Comparison of ENCODE assay signal across 11 cellular contexts in genomic region chr5:149583394-149583793, GRCh38. TPM values are rescaled to one million over a fixed set of nuclear protein-coding genes. Genes with fewer than 3 reads are reported as not detected.
DNase-seq lines count a peak whose midpoint lies in the region; ATAC-seq and TF ChIP-seq lines count a peak whose summit lies in the region.
"Had no signal": no experiment of that assay in that cellular context is flagged by ENCODE, and none has a peak within 500 bp of the region (broad histone marks: within the 10 kb centered on the region; RNA-seq: fewer than 3 reads in every experiment).

No MANE protein-coding gene starts in this region.

- no peak overlapping the region for H4K8ac ChIP-seq in trophoblast cell (ENCODE audit: low read depth, low read length)

- no peaks in the 10 kb centered on the region for H3K9me2 ChIP-seq in OCI-LY7 (ENCODE audit: insufficient read depth, low read length)

- intact Hi-C loops in OCI-LY7 (cut with micrococcal nuclease; ENCODE audit: unreplicated experiment): no loop called here

- POLR2A ChIA-PET in OCI-LY7 (lab: Charles Lee): interaction anchor here (1.0 to 1.3 kb wide), 3 partner anchors 11 to 15 kb away, joined by 3 to 4 read pairs (median 3); no protein-coding TSS in a partner anchor

- no peak overlapping the region for H3K4me3 ChIP-seq in Peyer's patch
- no peak overlapping the region for H3K4me3 ChIP-seq in trophoblast cell (ENCODE audit: low read depth, low read length)
- no peak overlapping the region for H3K4me3 ChIP-seq in OCI-LY7 (ENCODE audit: low read depth, low read length, poor library complexity, severe bottlenecking)

- no TSS peak for BruUV-seq in OCI-LY7 (replicated peaks; lab: Mats Ljungman, UMichigan)

- DNase-seq in Peyer's patch (no peak), globus pallidus (ENCODE audit: low spot score) (peak; percentile 92), trophoblast cell (no peak), cortex of kidney (lab: John Stamatoyannopoulos, UW) (no peak), OCI-LY7 (ENCODE audit: low spot score) (no peak)
- no peak for DNase-seq in activated effector memory CD4-positive, alpha-beta T cell treated with Interleukin-2 at 50 U/mL for 16 hours
- DNase-seq: CD4-positive, CD25-positive, alpha-beta regulatory T cell; NCI-H1048 had no signal

- H2BK120ac ChIP-seq in trophoblast cell (ENCODE audit: insufficient read depth, low read length, poor library complexity): peak overlapping the region; percentile 49

- H3K23ac ChIP-seq in trophoblast cell (ENCODE audit: low read length): no peak overlapping the region

- no peak overlapping the region for H2BK12ac ChIP-seq in trophoblast cell (ENCODE audit: low read length)

- peaks cover 12% of the 10 kb centered on the region for H3K79me1 ChIP-seq in trophoblast cell (ENCODE audit: low read length)

- H3K27ac ChIP-seq in C4-2B (peak overlapping the region; percentile 78), Peyer's patch (peak overlapping the region; percentile 11 to 94 (median 41)), trophoblast cell (ENCODE audit: low read depth, low read length) (no peak overlapping the region), OCI-LY7 (ENCODE audit: low read depth, low read length, poor library complexity, severe bottlenecking) (no peak overlapping the region)

- H3K4me2 ChIP-seq in trophoblast cell (ENCODE audit: low read length) (no peak overlapping the region), OCI-LY7 (ENCODE audit: low read length) (no peak overlapping the region)

- H3K79me2 ChIP-seq in trophoblast cell (ENCODE audit: control insufficient read depth, insufficient read depth, low read length, poor library complexity) (no peaks in the 10 kb centered on the region), OCI-LY7 (ENCODE audit: insufficient read depth, low read depth, low read length) (no peaks in the 10 kb centered on the region)

- CTCF ChIA-PET in OCI-LY7 (lab: Charles Lee; ENCODE audit: unreplicated experiment): no interaction called here

- TF ChIP-seq CTCF in C4-2B (conservative IDR thresholded peaks at IDR 0.05) (no peak), Peyer's patch (IDR thresholded peaks at IDR 0.05) (no peak), OCI-LY7 (conservative IDR thresholded peaks at IDR 0.05; ENCODE audit: low read length) (no peak)

- no peak overlapping the region for H2AK5ac ChIP-seq in trophoblast cell (ENCODE audit: low read length)

- H3K27me3 ChIP-seq in Peyer's patch (no peaks in the 10 kb centered on the region), trophoblast cell (ENCODE audit: insufficient read depth, low read length) (peaks cover 2% of the 10 kb centered on the region)

- no peak overlapping the region for H4K12ac ChIP-seq in trophoblast cell (ENCODE audit: low read depth, low read length)

- WGBS in trophoblast cell (ENCODE audit: extremely low coverage, insufficient coverage, insufficient read length): no CpG with 5 or more reads among the region's 1 CpG

- no peak overlapping the region for H4K91ac ChIP-seq in trophoblast cell (ENCODE audit: low read depth, low read length)

- H4K20me1 ChIP-seq in OCI-LY7 (ENCODE audit: insufficient read depth, low read length): no peaks in the 10 kb centered on the region

- H3K9me3 ChIP-seq in Peyer's patch (no peaks in the 10 kb centered on the region), trophoblast cell (ENCODE audit: insufficient read depth, low read depth, low read length) (no peaks in the 10 kb centered on the region), OCI-LY7 (ENCODE audit: low read length) (no peaks in the 10 kb centered on the region)

- TF ChIP-seq POLR2A in Peyer's patch (IDR thresholded peaks at IDR 0.05): no peak

- H2AFZ ChIP-seq in trophoblast cell (ENCODE audit: insufficient read depth, low read length, poor library complexity) (peak overlapping the region; percentile 45), OCI-LY7 (ENCODE audit: low read length) (no peak overlapping the region)

- H3K36me3 ChIP-seq in Peyer's patch (no peaks in the 10 kb centered on the region), trophoblast cell (ENCODE audit: control insufficient read depth in 1 of 2, insufficient read depth in 2 of 2, low read length in 2 of 2) (no peaks in the 10 kb centered on the region), OCI-LY7 (ENCODE audit: insufficient read depth, low read length) (no peaks in the 10 kb centered on the region)

- H3K4me1 ChIP-seq in Peyer's patch (peaks cover 0 to 35% (median 5%) of the 10 kb centered on the region in 4 donors), trophoblast cell (ENCODE audit: control insufficient read depth in 1 of 2, insufficient read depth in 2 of 2, low read length in 2 of 2) (peaks cover 12 to 17% of the 10 kb centered on the region in 2 experiments), OCI-LY7 (ENCODE audit: insufficient read depth, low read length, poor library complexity, severe bottlenecking) (no peaks in the 10 kb centered on the region)

- H3K18ac ChIP-seq in trophoblast cell (ENCODE audit: low read length): no peak overlapping the region

- ATAC-seq in GM21526 (IDR thresholded peaks at IDR 0.05; ENCODE audit: low FRiP score, unreplicated experiment): no peak
- ATAC-seq: SK-N-SH treated with all-trans-retinoic acid at 6 μM for 48 hours had no signal

- H3K14ac ChIP-seq in trophoblast cell (ENCODE audit: low read length): no peak overlapping the region

- H3K9ac ChIP-seq in trophoblast cell (ENCODE audit: low read length): no peak overlapping the region

- H2BK5ac ChIP-seq in trophoblast cell (ENCODE audit: low read depth, low read length, poor library complexity): no peak overlapping the region

- H3K4ac ChIP-seq in trophoblast cell (ENCODE audit: low read depth, low read length): no peak overlapping the region

RNA-seq across cellular contexts. Expression of gene ARHGEF37, which starts 2.1 kb away (rescaled TPM):
- total RNA-seq in Peyer's patch (10 to 100 TPM; 10.2 to 21.4 (median 15.3) TPM), OCI-LY7 (2022) (1.4 and 1.7 TPM in 2 replicates)
- 0.89 and 0.93 TPM in 2 replicates for polyA plus RNA-seq in trophoblast cell (2013)
- total RNA-seq in OCI-LY7 (2014; rRNA removed; shearing (Covaris generic)): not detected in 2 replicates

RNA-seq across cellular contexts. Expression of gene CSNK1A1, which starts 32.2 kb away (rescaled TPM):
- 100 to 1,000 TPM; 185 to 253 (median 207) TPM for total RNA-seq in Peyer's patch
- 307 TPM in 2 replicates for polyA plus RNA-seq in trophoblast cell (2013)
- total RNA-seq in OCI-LY7 (2014; rRNA removed; shearing (Covaris generic)): 161 and 176 TPM in 2 replicates
- total RNA-seq in OCI-LY7 (2022): 187 and 189 TPM in 2 replicates

Comparison
In these comparisons a context has a peak if more than half of its experiments do, and no peak if none do; other contexts are left out.
1. H3K27ac ChIP-seq: peak in C4-2B (single experiment) and Peyer's patch (4 of 4); none in trophoblast cell (single experiment) and OCI-LY7 (single experiment).
2. RNA of gene ARHGEF37, which starts 2.1 kb away (total RNA-seq): 10.2 to 21.4 TPM in Peyer's patch; 1.4 to 1.7 TPM in OCI-LY7; every median in the first group is over 4 times any median in the second.